11 cellular contexts compared by ENCODE assay signal in genomic region chr10:12844796-12845524, GRCh38.
DNase-seq lines count a peak whose midpoint lies in the region; ATAC-seq, FAIRE-seq and TF ChIP-seq lines count a peak whose summit lies in the region.
"Had no signal": no experiment of that assay in that cellular context is flagged by ENCODE, and none has a peak within 500 bp of the region (broad histone marks: within the 10 kb centered on the region; RNA-seq: fewer than 3 reads in every experiment).

No MANE protein-coding gene starts in this region.

- dilution Hi-C loops in keratinocyte (cut with MboI; ENCODE audit: extremely low pct_ligation_motif_present, low sequenced_read_pairs) = no loop called here

- TF ChIP-seq RAD21 in HCT116 (IDR thresholded peaks at IDR 0.05; ENCODE audit: low read depth) = no peak

- peak; percentile 26; the same call in 1 of the 2 replicates for ATAC-seq in HCT116
- peak; percentile 69 for ATAC-seq in body of pancreas
- ATAC-seq: activated T-cell treated with anti-CD3 and anti-CD28 coated beads, Interleukin-2, amount 50 U/mL, for 72 hours had no signal

- FAIRE-seq in keratinocyte (lab: Jason Lieb, UNC) = peak; percentile 98

- H3K27me3 ChIP-seq in HCT116 (ENCODE audit: insufficient read depth, low read length) = no peaks in the 10 kb centered on the region
- no peaks in the 10 kb centered on the region for H3K27me3 ChIP-seq in body of pancreas
- H3K27me3 ChIP-seq in keratinocyte (ENCODE audit: control insufficient read depth, extremely low read depth, insufficient read depth, low read length) = no peaks in the 10 kb centered on the region
- no peaks in the 10 kb centered on the region for H3K27me3 ChIP-seq in stomach smooth muscle (ENCODE audit: control insufficient read depth in 1 of 2, insufficient read depth in 2 of 2, low read length in 2 of 2)

- H3K4me1 ChIP-seq in HCT116 (ENCODE audit: control insufficient read depth in 1 of 2, insufficient read depth in 2 of 2, low read length in 2 of 2) (peaks cover 3 to 21% of the 10 kb centered on the region in 2 experiments; a peak in 3 of 4 replicates), body of pancreas (peaks cover 8% of the 10 kb centered on the region), keratinocyte (ENCODE audit: control insufficient read depth, extremely low read depth, insufficient read depth, low read length) (peaks cover 27% of the 10 kb centered on the region), stomach smooth muscle (ENCODE audit: control insufficient read depth, insufficient read depth, low read length) (peaks cover 16% of the 10 kb centered on the region)

- H3K9me1 ChIP-seq in keratinocyte (ENCODE audit: control insufficient read depth, extremely low read depth, insufficient read depth, low read length) = no peaks in the 10 kb centered on the region

- H3K4me2 ChIP-seq in HCT116 (ENCODE audit: low read length) (peak overlapping the region; percentile 73), keratinocyte (ENCODE audit: control insufficient read depth, extremely low read depth, insufficient read depth, low read depth, low read length) (peak overlapping the region; percentile 52)

- 25 to 26% methylated on average over 11 of the region's 11 CpGs for WGBS in body of pancreas, 2 donors

- no peaks in the 10 kb centered on the region for H3K36me3 ChIP-seq in HCT116 (ENCODE audit: control insufficient read depth in 1 of 2, insufficient read depth in 2 of 2, low read length in 2 of 2)
- H3K36me3 ChIP-seq in body of pancreas (replicated peaks in 1 of 2; ENCODE audit: insufficient read depth in 1 of 2, low read depth in 2 of 2) = no peaks in the 10 kb centered on the region
- no peaks in the 10 kb centered on the region for H3K36me3 ChIP-seq in keratinocyte (ENCODE audit: control insufficient read depth in 2 of 2, extremely low read depth in 1 of 2, insufficient read depth in 2 of 2, low read length in 2 of 2)
- H3K36me3 ChIP-seq in stomach smooth muscle (ENCODE audit: control insufficient read depth in 2 of 2, insufficient read depth in 2 of 2, low read length in 2 of 2) = no peaks in the 10 kb centered on the region
- H3K36me3 ChIP-seq: neutrophil had no signal

- H3K4me3 ChIP-seq in HCT116 (replicated peaks in 1 of 2; ENCODE audit: low read depth in 1 of 2, low read length in 2 of 2) = peak overlapping the region; percentile 8 to 35; a peak in 3 of 4 replicates
- H3K4me3 ChIP-seq in body of pancreas = no peak overlapping the region
- H3K4me3 ChIP-seq in keratinocyte (ENCODE audit: control insufficient read depth in 2 of 3, extremely low read depth in 1 of 3, insufficient read depth in 2 of 3, low read depth in 1 of 3, low read length in 3 of 3) = peak overlapping the region in 2 of 3 experiments; percentile 12 to 26
- peak overlapping the region; percentile 35 to 57 for H3K4me3 ChIP-seq in stomach smooth muscle (ENCODE audit: low read length in 2 of 2)

- intact Hi-C loops in HCT116 (cut with micrococcal nuclease) = no loop called here
- intact Hi-C loops in body of pancreas (cut with DNase I) = no loop called here

- peak; percentile 8 for DNase-seq in HCT116 (ENCODE audit: low read depth, low spot score)
- DNase-seq in body of pancreas = peak in 1 of 4 donors; percentile 30
- DNase-seq in keratinocyte (ENCODE audit: low read depth, low spot score) = no peak
- no peak for DNase-seq in RPMI8226
- no peak for DNase-seq in KG1 (lab: John Stamatoyannopoulos, UW)
- DNase-seq in stimulated activated CD4-positive, alpha-beta T cell treated with anti-CD3 and anti-CD28 coated beads, Interleukin-15, amount 100 ng/mL, for 24 hours = no peak
- DNase-seq in SKM-1 (lab: John Stamatoyannopoulos, UW; ENCODE audit: unreplicated experiment) = no peak
- DNase-seq: activated T-cell treated with anti-CD3 and anti-CD28 coated beads, Interleukin-2, amount 50 U/mL, for 72 hours; NCI-H187 treated with DMSO at 0.1 percent for 48 hours had no signal

- POLR2A ChIA-PET in HCT116 (lab: Charles Lee) = no interaction called here

- H4K20me1 ChIP-seq in HCT116 (ENCODE audit: insufficient read depth) (no peaks in the 10 kb centered on the region), keratinocyte (ENCODE audit: control insufficient read depth, extremely low read depth, insufficient read depth, low read length) (no peaks in the 10 kb centered on the region)

- TF ChIP-seq POLR2A in HCT116 (IDR thresholded peaks at IDR 0.05; ENCODE audit: borderline replicate concordance, extremely low read depth, insufficient read depth, insufficient read length) (no peak), body of pancreas (IDR thresholded peaks at IDR 0.05) (no peak)

- H3K9ac ChIP-seq in HCT116 (ENCODE audit: low read length) (peak overlapping the region; percentile 37), keratinocyte (ENCODE audit: control insufficient read depth, extremely low read depth, insufficient read depth, low read length) (peak overlapping the region; percentile 45), stomach smooth muscle (ENCODE audit: low read length in 2 of 2) (no peak overlapping the region)

- H3K79me2 ChIP-seq in HCT116 (ENCODE audit: insufficient read depth, low read length) = no peaks in the 10 kb centered on the region
- H3K79me2 ChIP-seq in keratinocyte (ENCODE audit: control insufficient read depth, insufficient read depth, low read length) = no peaks in the 10 kb centered on the region

- no peaks in the 10 kb centered on the region for H3K9me2 ChIP-seq in HCT116 (ENCODE audit: insufficient read depth)

- BruUV-seq in HCT116 (replicated peaks; lab: Mats Ljungman, UMichigan) = no TSS peak

- H3K27ac ChIP-seq in HCT116 (ENCODE audit: low read depth, low read length) = no peak overlapping the region
- H3K27ac ChIP-seq in body of pancreas = peak overlapping the region in 3 of 4 donors; percentile 14 to 63 (median 49)
- peak overlapping the region; percentile 65 for H3K27ac ChIP-seq in keratinocyte (ENCODE audit: control insufficient read depth, insufficient read depth, low read length)
- peak overlapping the region; percentile 31 for H3K27ac ChIP-seq in stomach smooth muscle (ENCODE audit: low read length)
- H3K27ac ChIP-seq: neutrophil had no signal

- CTCF ChIA-PET in HCT116 (lab: Charles Lee) = no interaction called here

- H2AFZ ChIP-seq in HCT116 (ENCODE audit: low read depth, low read length, poor library complexity, severe bottlenecking) = peak overlapping the region; percentile 96
- peak overlapping the region; percentile 83 for H2AFZ ChIP-seq in keratinocyte (ENCODE audit: control insufficient read depth, low read length)

- RAD21 ChIA-PET in HCT116 (lab: Charles Lee; ENCODE audit: low non-redundant PET in 1 of 2, low total read pairs in 2 of 2, uncharacterized antibody in 2 of 2, unreplicated experiment in 2 of 2) = no interaction called here

- no peaks in the 10 kb centered on the region for H3K9me3 ChIP-seq in HCT116 (ENCODE audit: control insufficient read depth in 1 of 2, insufficient read depth in 1 of 2, low read depth in 1 of 2, low read length in 2 of 2)
- H3K9me3 ChIP-seq in body of pancreas = no peaks in the 10 kb centered on the region
- H3K9me3 ChIP-seq in keratinocyte (ENCODE audit: control insufficient read depth, low read depth, low read length) = no peaks in the 10 kb centered on the region
- no peaks in the 10 kb centered on the region for H3K9me3 ChIP-seq in stomach smooth muscle (ENCODE audit: control insufficient read depth in 2 of 2, low read length in 2 of 2)
- H3K9me3 ChIP-seq: neutrophil had no signal

- TF ChIP-seq CTCF in HCT116 (IDR thresholded peaks at IDR 0.05 in 2 of 3, conservative IDR thresholded peaks at IDR 0.05 in 1 of 3; ENCODE audit: borderline replicate concordance in 1 of 3, insufficient read depth in 1 of 3, low read depth in 2 of 3, low read length in 2 of 3) (no peak), body of pancreas (IDR thresholded peaks at IDR 0.05) (no peak), keratinocyte (optimal IDR thresholded peaks at IDR 0.05 in 1 of 3, IDR thresholded peaks at IDR 0.05 in 1 of 3, conservative IDR thresholded peaks at IDR 0.05 in 1 of 3; ENCODE audit: extremely low read depth in 1 of 3, insufficient read depth in 2 of 3, low read length in 3 of 3) (no peak)

TF ChIP-seq in HCT116, 20 proteins besides CTCF, POLR2A, EP300 and RAD21:
- TF ChIP-seq YY1 (IDR thresholded peaks at IDR 0.05; ENCODE audit: extremely low read depth, insufficient replicate concordance, low read depth, low read length) (no peak), SRF (IDR thresholded peaks at IDR 0.05; ENCODE audit: low read depth) (no peak), CEBPB (IDR thresholded peaks at IDR 0.05; ENCODE audit: low read depth) (no peak), SIN3A (IDR thresholded peaks at IDR 0.05; ENCODE audit: low read depth) (no peak), JUND (IDR thresholded peaks at IDR 0.05) (peak; percentile 50; the same call in 1 of the 2 replicates), EZH2phosphoT487 (IDR thresholded peaks at IDR 0.05; ENCODE audit: borderline replicate concordance) (no peak), FOSL1 (IDR thresholded peaks at IDR 0.05; ENCODE audit: low read depth) (peak; percentile 54; the same call in 1 of the 2 replicates)

Comparison
In these comparisons a context has a peak if more than half of its experiments do, and no peak if none do; other contexts are left out.
1. H3K4me3 ChIP-seq: peak in HCT116 (2 of 2), keratinocyte (2 of 3) and stomach smooth muscle (2 of 2); none in body of pancreas (0 of 2).
2. H3K9ac ChIP-seq: peak in HCT116 (single experiment) and keratinocyte (single experiment); none in stomach smooth muscle (0 of 2).